Comparison of ENCODE assay signal across 27 cellular contexts in genomic region chr5:179278546-179278945, GRCh38.
DNase-seq lines count a peak whose midpoint lies in the region; ATAC-seq and TF ChIP-seq lines count a peak whose summit lies in the region.
"Had no signal": no experiment of that assay in that cellular context is flagged by ENCODE, and none has a peak within 500 bp of the region (broad histone marks: within the 10 kb centered on the region; RNA-seq: fewer than 3 reads in every experiment).

No MANE protein-coding gene starts in this region.

- H3K27me3 Mint-ChIP-seq in chondrocyte (ENCODE audit: low read depth) (no peaks in the 10 kb centered on the region), nephron (ENCODE audit: low read depth) (peaks cover 4% of the 10 kb centered on the region)
- no peaks in the 10 kb centered on the region for H3K27me3 Mint-ChIP-seq in activated T-cell treated with anti-CD3 and anti-CD28 coated beads, Interleukin-2, amount 50 U/mL, for 4 hours (ENCODE audit: low read depth)
- H3K27me3 Mint-ChIP-seq: activated CD4-positive, alpha-beta T cell treated with anti-CD3 and anti-CD28 coated beads, Interleukin-2, amount 10 ng/mL, durations not matched to agents 7 days and 5 days; activated naive CD4-positive, alpha-beta T cell treated with anti-CD3 and anti-CD28 coated beads, Interleukin-2, amount 50 U/mL, for 24 hours; activated T-helper 17 cell treated with anti-CD3 and anti-CD28 coated beads, Interleukin-2, amount 50 U/mL, for 72 hours; CD4-positive, alpha-beta T cell had no signal

- H3K4me1 Mint-ChIP-seq in chondrocyte (ENCODE audit: low read depth) (peaks cover 43% of the 10 kb centered on the region), nephron (peaks cover 42% of the 10 kb centered on the region)
- H3K4me1 Mint-ChIP-seq in activated T-cell treated with anti-CD3 and anti-CD28 coated beads, Interleukin-2, amount 50 U/mL, for 4 hours (ENCODE audit: low read depth), result no peaks in the 10 kb centered on the region
- H3K4me1 Mint-ChIP-seq: activated CD4-positive, alpha-beta T cell treated with anti-CD3 and anti-CD28 coated beads, Interleukin-2, amount 10 ng/mL, durations not matched to agents 7 days and 5 days; activated naive CD4-positive, alpha-beta T cell treated with anti-CD3 and anti-CD28 coated beads, Interleukin-2, amount 50 U/mL, for 24 hours; activated T-helper 17 cell treated with anti-CD3 and anti-CD28 coated beads, Interleukin-2, amount 50 U/mL, for 72 hours; stimulated activated effector memory CD8-positive, alpha-beta T cell treated with anti-CD3 and anti-CD28 coated beads, Interleukin-12 subunit alpha, Interleukin-12 subunit beta, amount 100 ng/mL, for 72 hours had no signal

- no peak overlapping the region for H3K27ac ChIP-seq in BLaER1
- H3K27ac ChIP-seq in DND-41 (ENCODE audit: low read length), result no peak overlapping the region
- no peak overlapping the region for H3K27ac ChIP-seq in WERI-Rb-1
- H3K27ac ChIP-seq: colonic mucosa, hepatocyte, KMS-11, VCaP had no signal

- in situ Hi-C loops in ACHN (cut with HindIII; ENCODE audit: low pct_ligation_motif_present, low pct_unique_long_range_greater_than_20kb, low sequenced_read_pairs), result no loop called here

- H3K36me3 Mint-ChIP-seq in chondrocyte (ENCODE audit: low read depth), result no peaks in the 10 kb centered on the region
- no peaks in the 10 kb centered on the region for H3K36me3 Mint-ChIP-seq in nephron (ENCODE audit: low read depth)
- H3K36me3 Mint-ChIP-seq in activated T-cell treated with anti-CD3 and anti-CD28 coated beads, Interleukin-2, amount 50 U/mL, for 4 hours (ENCODE audit: insufficient read depth), result no peaks in the 10 kb centered on the region
- H3K36me3 Mint-ChIP-seq: activated naive CD4-positive, alpha-beta T cell treated with anti-CD3 and anti-CD28 coated beads, Interleukin-2, amount 50 U/mL, for 24 hours; stimulated activated effector memory CD8-positive, alpha-beta T cell treated with anti-CD3 and anti-CD28 coated beads, Interleukin-12 subunit alpha, Interleukin-12 subunit beta, amount 100 ng/mL, for 72 hours had no signal

- ATAC-seq in DND-41 (ENCODE audit: insufficient read depth, low read depth), result peak; percentile 19; the same call in 1 of the 3 replicates
- no peak for ATAC-seq in activated T-cell treated with anti-CD3 and anti-CD28 coated beads, Interleukin-2, amount 50 U/mL, for 4 hours
- ATAC-seq: esophagus mucosa; GM12878; left lobe of liver; naive thymus-derived CD8-positive, alpha-beta T cell had no signal

- no peaks in the 10 kb centered on the region for H3K36me3 ChIP-seq in BLaER1
- H3K36me3 ChIP-seq in DND-41 (ENCODE audit: insufficient read depth, low read length), result no peaks in the 10 kb centered on the region
- no peaks in the 10 kb centered on the region for H3K36me3 ChIP-seq in WERI-Rb-1
- H3K36me3 ChIP-seq: colonic mucosa had no signal

- H3K27ac Mint-ChIP-seq in chondrocyte (ENCODE audit: unreplicated experiment) (peak overlapping the region; percentile 84), nephron (peak overlapping the region in 2 of 3 experiments; percentile 49 to 85)
- H3K27ac Mint-ChIP-seq: activated CD4-positive, alpha-beta T cell treated with anti-CD3 and anti-CD28 coated beads, Interleukin-2, amount 10 ng/mL, durations not matched to agents 7 days and 5 days; activated naive CD4-positive, alpha-beta T cell treated with anti-CD3 and anti-CD28 coated beads, Interleukin-2, amount 50 U/mL, for 24 hours; activated T-helper 17 cell treated with anti-CD3 and anti-CD28 coated beads, Interleukin-2, amount 50 U/mL, for 72 hours; CD4-positive, alpha-beta T cell; stimulated activated effector memory CD8-positive, alpha-beta T cell treated with anti-CD3 and anti-CD28 coated beads, Interleukin-12 subunit alpha, Interleukin-12 subunit beta, amount 100 ng/mL, for 72 hours had no signal

- H3K4me2 ChIP-seq in BLaER1, result peak overlapping the region; percentile 33
- no peak overlapping the region for H3K4me2 ChIP-seq in DND-41 (ENCODE audit: insufficient read depth, low read length)
- H3K4me2 ChIP-seq: hepatocyte, KMS-11 had no signal

- no peak overlapping the region for H3K4me3 ChIP-seq in BLaER1
- no peak overlapping the region for H3K4me3 ChIP-seq in DND-41 (ENCODE audit: low read depth in 1 of 2, low read length in 2 of 2)
- H3K4me3 ChIP-seq in WERI-Rb-1 (ENCODE audit: low read depth, low read length), result no peak overlapping the region
- H3K4me3 ChIP-seq: colonic mucosa, GM12878, hepatocyte had no signal

- no peaks in the 10 kb centered on the region for H3K79me2 ChIP-seq in DND-41 (ENCODE audit: insufficient read depth, low read length)

- H3K9me3 Mint-ChIP-seq in chondrocyte (ENCODE audit: low read depth) (peaks cover 6% of the 10 kb centered on the region), nephron (peaks cover 5% of the 10 kb centered on the region)
- H3K9me3 Mint-ChIP-seq in activated T-cell treated with anti-CD3 and anti-CD28 coated beads, Interleukin-2, amount 50 U/mL, for 4 hours, result no peaks in the 10 kb centered on the region
- H3K9me3 Mint-ChIP-seq: activated CD4-positive, alpha-beta T cell treated with anti-CD3 and anti-CD28 coated beads, Interleukin-2, amount 10 ng/mL, durations not matched to agents 7 days and 5 days; activated naive CD4-positive, alpha-beta T cell treated with anti-CD3 and anti-CD28 coated beads, Interleukin-2, amount 50 U/mL, for 24 hours; CD4-positive, alpha-beta T cell; stimulated activated effector memory CD8-positive, alpha-beta T cell treated with anti-CD3 and anti-CD28 coated beads, Interleukin-12 subunit alpha, Interleukin-12 subunit beta, amount 100 ng/mL, for 72 hours had no signal

- no peak overlapping the region for H2AFZ ChIP-seq in DND-41 (ENCODE audit: low read depth, low read length)
- H2AFZ ChIP-seq: hepatocyte had no signal

- H4K20me1 ChIP-seq in BLaER1 (no peaks in the 10 kb centered on the region), DND-41 (ENCODE audit: insufficient read depth, low read length) (no peaks in the 10 kb centered on the region)

- H3K4me1 ChIP-seq in BLaER1, result peaks cover 14% of the 10 kb centered on the region
- no peaks in the 10 kb centered on the region for H3K4me1 ChIP-seq in DND-41 (ENCODE audit: insufficient read depth, low read length)
- H3K4me1 ChIP-seq: colonic mucosa had no signal

- TF ChIP-seq CTCF in DND-41 (IDR thresholded peaks at IDR 0.05; ENCODE audit: borderline replicate concordance, extremely low read depth, low read length, poor library complexity, severe bottlenecking) (no peak), chondrocyte (IDR thresholded peaks at IDR 0.05) (no peak), nephron (IDR thresholded peaks at IDR 0.05; ENCODE audit: unreplicated experiment in 3 of 3) (no peak), WERI-Rb-1 (IDR thresholded peaks at IDR 0.05; ENCODE audit: low read depth, low read length) (no peak)

- DNase-seq in DND-41 (no peak), chondrocyte (ENCODE audit: low spot score) (no peak), WERI-Rb-1 (no peak), mucosa of gallbladder (ENCODE audit: low spot score) (no peak), ACHN (no peak)
- DNase-seq in activated T-cell treated with anti-CD3 and anti-CD28 coated beads, Interleukin-2, amount 50 U/mL, for 4 hours, result no peak
- DNase-seq: activated CD4-positive, alpha-beta T cell treated with anti-CD3 and anti-CD28 coated beads, Interleukin-2, amount 10 ng/mL, durations not matched to agents 7 days and 5 days; amygdala; CD4-positive, alpha-beta T cell; colonic mucosa; foreskin melanocyte; naive thymus-derived CD8-positive, alpha-beta T cell; NCI-H146; retina; stimulated activated CD4-positive, alpha-beta T cell treated with anti-CD3 and anti-CD28 coated beads, Interleukin-12 subunit alpha, Interleukin-12 subunit beta, amount 100 ng/mL, for 4 hours; stimulated activated CD4-positive, alpha-beta T cell treated with anti-CD3 and anti-CD28 coated beads, Interleukin-4, amount 100 ng/mL, for 24 hours had no signal

- no peak overlapping the region for H3K9ac ChIP-seq in BLaER1
- H3K9ac ChIP-seq in DND-41 (ENCODE audit: low read depth, low read length), result no peak overlapping the region
- H3K9ac ChIP-seq: KMS-11 had no signal

- H3K27me3 ChIP-seq in BLaER1, result no peaks in the 10 kb centered on the region
- H3K27me3 ChIP-seq in DND-41 (ENCODE audit: insufficient read depth, low read length, poor library complexity), result no peaks in the 10 kb centered on the region
- H3K27me3 ChIP-seq in WERI-Rb-1 (ENCODE audit: insufficient read depth, low read depth, severe bottlenecking), result no peaks in the 10 kb centered on the region
- H3K27me3 ChIP-seq: colonic mucosa, hepatocyte had no signal

- H3K9me3 ChIP-seq in BLaER1, result no peaks in the 10 kb centered on the region
- H3K9me3 ChIP-seq in DND-41 (ENCODE audit: insufficient read depth, low read length, severe bottlenecking), result no peaks in the 10 kb centered on the region
- no peaks in the 10 kb centered on the region for H3K9me3 ChIP-seq in WERI-Rb-1 (ENCODE audit: severe bottlenecking)
- H3K9me3 ChIP-seq: colonic mucosa had no signal

- H3K4me3 Mint-ChIP-seq in chondrocyte (ENCODE audit: unreplicated experiment) (no peak overlapping the region), nephron (no peak overlapping the region)
- no peak overlapping the region for H3K4me3 Mint-ChIP-seq in activated T-cell treated with anti-CD3 and anti-CD28 coated beads, Interleukin-2, amount 50 U/mL, for 4 hours
- H3K4me3 Mint-ChIP-seq: activated CD4-positive, alpha-beta T cell treated with anti-CD3 and anti-CD28 coated beads, Interleukin-2, amount 10 ng/mL, durations not matched to agents 7 days and 5 days; activated naive CD4-positive, alpha-beta T cell treated with anti-CD3 and anti-CD28 coated beads, Interleukin-2, amount 50 U/mL, for 24 hours; activated T-helper 17 cell treated with anti-CD3 and anti-CD28 coated beads, Interleukin-2, amount 50 U/mL, for 72 hours; CD4-positive, alpha-beta T cell; stimulated activated effector memory CD8-positive, alpha-beta T cell treated with anti-CD3 and anti-CD28 coated beads, Interleukin-12 subunit alpha, Interleukin-12 subunit beta, amount 100 ng/mL, for 72 hours had no signal
